18 cellular contexts compared by ENCODE assay signal in the genomic region with DNA sequence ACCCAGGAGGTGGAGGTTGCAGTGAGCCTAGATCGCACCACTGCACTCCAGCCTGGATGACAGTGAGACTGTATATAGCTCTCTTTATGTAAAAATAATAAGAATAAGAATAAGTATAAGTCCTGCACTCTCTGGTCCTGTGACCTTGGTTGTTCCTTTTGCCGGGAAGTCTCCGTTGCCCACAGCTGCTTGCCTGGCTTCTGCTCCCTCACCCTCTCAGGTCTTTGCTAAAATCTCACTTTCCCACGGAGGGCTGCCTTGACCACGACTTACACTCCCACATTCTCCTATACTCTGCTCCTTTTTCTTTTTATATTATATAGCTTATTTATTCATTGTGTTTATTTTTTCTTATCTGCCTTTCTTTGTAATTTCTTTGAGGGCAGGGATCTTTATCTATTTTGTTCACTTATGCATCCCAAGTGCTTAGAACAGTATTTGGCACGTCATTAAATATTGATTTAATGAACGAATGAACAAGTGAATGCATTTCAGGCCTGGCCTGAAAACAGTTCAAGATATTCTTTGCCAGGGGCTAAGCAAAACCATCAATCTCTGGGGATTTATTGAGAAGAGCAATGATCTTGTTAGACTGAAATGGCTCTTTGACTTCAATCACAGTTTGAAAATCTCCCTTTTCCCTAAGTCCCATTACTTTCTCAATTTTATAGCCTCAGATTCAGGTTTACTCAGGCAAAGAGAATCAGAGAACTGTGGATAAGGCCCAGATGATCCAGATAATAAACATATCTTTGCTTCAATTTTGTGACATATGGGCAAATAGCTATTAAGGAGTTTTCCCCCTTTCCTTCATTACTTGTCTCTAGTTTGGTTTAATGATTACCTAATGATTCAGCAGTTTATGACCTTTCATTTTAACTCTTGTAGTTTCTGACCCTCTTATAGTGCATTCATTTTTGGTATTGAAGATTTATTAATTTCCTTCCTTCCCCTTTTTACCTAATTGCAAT.
DNase-seq lines count a peak whose midpoint lies in the region; ATAC-seq, FAIRE-seq and TF ChIP-seq lines count a peak whose summit lies in the region.
"Had no signal": no experiment of that assay in that cellular context is flagged by ENCODE, and none has a peak within 500 bp of the region (broad histone marks: within the 10 kb centered on the region; RNA-seq: fewer than 3 reads in every experiment).

No MANE protein-coding gene starts in this region.

- no peak for FAIRE-seq in pancreas (lab: Jason Lieb, UNC)

- peaks cover 12% of the 10 kb centered on the region for H3K4me1 Mint-ChIP-seq in T-helper 17 cell
- H3K4me1 Mint-ChIP-seq in activated T-cell treated with anti-CD3 and anti-CD28 coated beads, Interleukin-2, amount 50 U/mL, for 4 hours (ENCODE audit: low read depth): peaks cover 18% of the 10 kb centered on the region

- H3K4me3 ChIP-seq in pancreas: no peak overlapping the region
- H3K4me3 ChIP-seq: cardiac muscle cell, GM23338, Peyer's patch had no signal

- no peak overlapping the region for H3K27ac Mint-ChIP-seq in T-helper 17 cell
- H3K27ac Mint-ChIP-seq: CD8-positive, alpha-beta memory T cell; GM23338 had no signal

- H3K36me3 ChIP-seq in pancreas: no peaks in the 10 kb centered on the region
- H3K36me3 ChIP-seq: cardiac muscle cell, Peyer's patch had no signal

- H3K9me3 ChIP-seq in pancreas: no peaks in the 10 kb centered on the region
- no peaks in the 10 kb centered on the region for H3K9me3 ChIP-seq in T-helper 17 cell (ENCODE audit: control insufficient read depth, low read length, poor library complexity, severe bottlenecking)
- H3K9me3 ChIP-seq: Peyer's patch had no signal

- TF ChIP-seq CTCF in pancreas (IDR thresholded peaks at IDR 0.05): no peak

- no peaks in the 10 kb centered on the region for H3K9me3 Mint-ChIP-seq in activated T-cell treated with anti-CD3 and anti-CD28 coated beads, Interleukin-2, amount 50 U/mL, for 4 hours
- H3K9me3 Mint-ChIP-seq: CD8-positive, alpha-beta memory T cell; GM23338 had no signal

- peaks cover 5% of the 10 kb centered on the region for H3K27me3 Mint-ChIP-seq in T-helper 17 cell
- H3K27me3 Mint-ChIP-seq in activated T-cell treated with anti-CD3 and anti-CD28 coated beads, Interleukin-2, amount 50 U/mL, for 4 hours (ENCODE audit: low read depth): no peaks in the 10 kb centered on the region
- H3K27me3 Mint-ChIP-seq: CD8-positive, alpha-beta memory T cell had no signal

- no peaks in the 10 kb centered on the region for H3K36me3 Mint-ChIP-seq in T-helper 17 cell (ENCODE audit: low read depth)
- no peaks in the 10 kb centered on the region for H3K36me3 Mint-ChIP-seq in activated T-cell treated with anti-CD3 and anti-CD28 coated beads, Interleukin-2, amount 50 U/mL, for 4 hours (ENCODE audit: insufficient read depth)
- H3K36me3 Mint-ChIP-seq: CD8-positive, alpha-beta memory T cell had no signal

- H3K4me1 ChIP-seq in pancreas: peaks cover 31 to 49% (median 39%) of the 10 kb centered on the region in 3 donors
- H3K4me1 ChIP-seq: foreskin keratinocyte, Peyer's patch had no signal

- peak; percentile 58 to 83 (median 72) for ATAC-seq in pancreas
- ATAC-seq in T-helper 17 cell: no peak
- ATAC-seq in activated T-cell treated with anti-CD3 and anti-CD28 coated beads, Interleukin-2, amount 50 U/mL, for 4 hours: no peak
- ATAC-seq: foreskin keratinocyte, GM23338 had no signal

- H3K27ac ChIP-seq in pancreas: peak overlapping the region; percentile 13 to 81 (median 60)
- H3K27ac ChIP-seq: cardiac muscle cell, foreskin keratinocyte had no signal

- WGBS in pancreas, 2 donors: 30 to 31% methylated on average over 7 of the region's 7 CpGs

- H3K4me3 Mint-ChIP-seq in T-helper 17 cell: no peak overlapping the region
- no peak overlapping the region for H3K4me3 Mint-ChIP-seq in activated T-cell treated with anti-CD3 and anti-CD28 coated beads, Interleukin-2, amount 50 U/mL, for 4 hours
- H3K4me3 Mint-ChIP-seq: CD8-positive, alpha-beta memory T cell; GM23338 had no signal

- DNase-seq in DMS53 treated with DMSO at 0.1 percent for 48 hours (lab: John Stamatoyannopoulos, UW; ENCODE audit: unreplicated experiment) (peak; percentile 48), NCI-H82 treated with DMSO at 0.1 percent for 48 hours (lab: John Stamatoyannopoulos, UW; ENCODE audit: unreplicated experiment) (peak; percentile 50), glomerular visceral epithelial cell (ENCODE audit: extremely low spot score) (peak; percentile 37), pancreas (peak in 5 of 6 donors; percentile 31 to 68 (median 57)), T-helper 17 cell (no peak), DMS153 (lab: John Stamatoyannopoulos, UW) (no peak)
- DNase-seq in activated CD4-positive, alpha-beta T cell treated with anti-CD3 and anti-CD28 coated beads for 4 hours: no peak
- no peak for DNase-seq in activated T-cell treated with anti-CD3 and anti-CD28 coated beads, Interleukin-2, amount 50 U/mL, for 4 hours
- DNase-seq: activated CD4-positive, alpha-beta T cell treated with anti-CD3 and anti-CD28 coated beads, Interleukin-2, amount 50 U/mL, for 1 hour; activated gamma-delta T cell; CD8-positive, alpha-beta memory T cell; dermis blood vessel endothelial cell; foreskin keratinocyte; NCI-H146; Peyer's patch; retina had no signal

- no peaks in the 10 kb centered on the region for H3K27me3 ChIP-seq in pancreas
- H3K27me3 ChIP-seq: cardiac muscle cell, foreskin keratinocyte, Peyer's patch had no signal

- intact Hi-C loops in pancreas (cut with DNase I): no loop called here

Comparison
In these comparisons a context has a peak if more than half of its experiments do, and no peak if none do; other contexts are left out.
1. DNase-seq: peak in DMS53 treated with DMSO at 0.1 percent for 48 hours (single experiment), NCI-H82 treated with DMSO at 0.1 percent for 48 hours (single experiment), glomerular visceral epithelial cell (single experiment) and pancreas (5 of 6); none in activated CD4-positive, alpha-beta T cell treated with anti-CD3 and anti-CD28 coated beads for 4 hours (0 of 2), T-helper 17 cell (0 of 3), activated T-cell treated with anti-CD3 and anti-CD28 coated beads, Interleukin-2, amount 50 U/mL, for 4 hours (single experiment) and DMS153 (single experiment).
2. ATAC-seq: peak in pancreas (4 of 4); none in T-helper 17 cell (single experiment) and activated T-cell treated with anti-CD3 and anti-CD28 coated beads, Interleukin-2, amount 50 U/mL, for 4 hours (0 of 2).